17 cellular contexts compared by ENCODE assay signal in the genomic region with DNA sequence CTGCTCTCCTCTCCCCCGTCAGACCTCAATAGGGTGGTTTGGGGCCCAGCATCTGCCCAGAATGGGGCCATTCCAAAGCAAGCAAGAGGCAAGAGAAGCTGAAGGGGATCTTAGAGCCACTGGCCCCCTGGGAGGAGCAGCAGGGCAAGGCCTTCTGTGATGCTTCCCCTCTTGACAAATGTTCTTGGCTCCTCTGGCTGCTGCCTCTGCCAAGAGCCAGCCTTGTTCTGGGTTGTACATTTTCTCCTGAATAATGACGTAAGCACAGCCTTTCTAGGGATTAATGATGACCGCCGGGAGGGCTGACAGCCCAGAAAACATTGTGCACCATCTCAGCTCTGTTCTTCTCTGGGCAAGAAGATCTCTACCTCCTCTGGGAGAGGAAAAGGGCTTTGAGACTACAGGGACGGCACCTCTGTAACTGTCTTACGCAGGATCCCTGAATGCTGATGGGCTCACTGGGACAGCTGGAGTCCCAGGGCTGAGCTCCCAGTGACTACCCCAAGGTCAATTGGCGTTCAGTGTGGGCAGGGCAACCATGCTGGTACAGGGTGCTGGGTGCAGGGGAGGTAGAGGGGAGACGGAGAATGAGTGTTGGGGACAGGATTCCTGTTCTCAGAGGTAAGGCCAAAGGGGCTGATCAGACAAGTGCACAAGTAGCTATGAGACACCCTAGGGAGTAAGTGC.
DNase-seq lines count a peak whose midpoint lies in the region; TF ChIP-seq lines count a peak whose summit lies in the region.
"Had no signal": no experiment of that assay in that cellular context is flagged by ENCODE, and none has a peak within 500 bp of the region (broad histone marks: within the 10 kb centered on the region; RNA-seq: fewer than 3 reads in every experiment).

No MANE protein-coding gene starts in this region.

- H3K9ac ChIP-seq in parathyroid adenoma, result no peak overlapping the region

- peaks cover 6% of the 10 kb centered on the region for H3K4me1 Mint-ChIP-seq in brain
- no peaks in the 10 kb centered on the region for H3K4me1 Mint-ChIP-seq in activated T-helper 1 cell treated with anti-CD3 and anti-CD28 coated beads, Interleukin-12 subunit alpha, Interleukin-12 subunit beta, Interleukin-2, Interleukin-4 antibody, amounts not matched to agents 30 ng/mL and 10 ng/mL and 1 ng/mL, durations not matched to agents 14 hours and 24 hours and 36 hours (ENCODE audit: low read depth)
- H3K4me1 Mint-ChIP-seq in activated CD4-positive, alpha-beta T cell treated with anti-CD3 and anti-CD28 coated beads, Interleukin-2, amount 10 ng/mL, durations not matched to agents 24 days and 14 days, result no peaks in the 10 kb centered on the region
- H3K4me1 Mint-ChIP-seq: activated naive CD4-positive, alpha-beta T cell treated with anti-CD3 and anti-CD28 coated beads, Interleukin-2, amount 50 U/mL, for 24 hours had no signal

- H3K4me2 ChIP-seq in parathyroid adenoma (ENCODE audit: low read length), result no peak overlapping the region

- TF ChIP-seq CTCF in brain (conservative IDR thresholded peaks at IDR 0.05) (no peak), right atrium auricular region (IDR thresholded peaks at IDR 0.05) (no peak), parathyroid adenoma (IDR thresholded peaks at IDR 0.05) (no peak), brain microvascular endothelial cell (IDR thresholded peaks at IDR 0.05; ENCODE audit: low read depth, low read length, missing control alignments) (no peak)

- intact Hi-C loops in activated T-helper 1 cell treated with anti-CD3 and anti-CD28 coated beads, Interleukin-12 subunit alpha, Interleukin-12 subunit beta, Interleukin-2, Interleukin-4 antibody, amounts not matched to agents 30 ng/mL and 10 ng/mL and 1 ng/mL, durations not matched to agents 14 hours and 24 hours and 36 hours (cut with micrococcal nuclease), result no loop called here
- intact Hi-C loops in activated CD4-positive, alpha-beta T cell treated with anti-CD3 and anti-CD28 coated beads, Interleukin-2, amount 10 ng/mL, durations not matched to agents 24 days and 14 days (cut with micrococcal nuclease), result no loop called here

- H3K9me3 ChIP-seq in MG63, result 0 out of 2 replicates have a peak, but pooled peaks cover 3% of the 10 kb centered on the region
- no peaks in the 10 kb centered on the region for H3K9me3 ChIP-seq in right atrium auricular region
- no peaks in the 10 kb centered on the region for H3K9me3 ChIP-seq in parathyroid adenoma (ENCODE audit: control insufficient read depth, low read length)

- DNase-seq in MG63 (peak; percentile 83), right atrium auricular region (ENCODE audit: low spot score) (peak; percentile 66), SKM-1 (lab: John Stamatoyannopoulos, UW; ENCODE audit: unreplicated experiment) (no peak), brain microvascular endothelial cell (no peak)
- no peak for DNase-seq in activated T-helper 1 cell treated with anti-CD3 and anti-CD28 coated beads, Interleukin-12 subunit alpha, Interleukin-12 subunit beta, Interleukin-2, Interleukin-4 antibody, amounts not matched to agents 30 ng/mL and 10 ng/mL and 1 ng/mL, durations not matched to agents 14 hours and 24 hours and 36 hours (ENCODE audit: low spot score)
- no peak for DNase-seq in activated CD4-positive, alpha-beta T cell treated with anti-CD3 and anti-CD28 coated beads, Interleukin-2, amount 10 ng/mL, durations not matched to agents 24 days and 14 days
- DNase-seq: DND-41; effector CD8-positive, alpha-beta T cell; NCI-H1694 treated with DMSO at 0.1 percent for 48 hours; NCI-H345; NK-92 treated with Interleukin-12 subunit alpha and Interleukin-12 subunit beta, amount 100 ng/mL, for 24 hours; stimulated activated CD4-positive, alpha-beta T cell treated with anti-CD3 and anti-CD28 coated beads, Interleukin-4, amount 100 ng/mL, for 4 hours; SW 1271 had no signal

- H3K4me3 ChIP-seq in MG63 (no peak overlapping the region), right atrium auricular region (no peak overlapping the region), parathyroid adenoma (ENCODE audit: low read depth, low read length) (no peak overlapping the region), brain microvascular endothelial cell (ENCODE audit: low read depth, low read length) (no peak overlapping the region)

- peaks cover 16% of the 10 kb centered on the region for H3K27me3 Mint-ChIP-seq in brain
- peaks cover 3% of the 10 kb centered on the region for H3K27me3 Mint-ChIP-seq in activated T-helper 1 cell treated with anti-CD3 and anti-CD28 coated beads, Interleukin-12 subunit alpha, Interleukin-12 subunit beta, Interleukin-2, Interleukin-4 antibody, amounts not matched to agents 30 ng/mL and 10 ng/mL and 1 ng/mL, durations not matched to agents 14 hours and 24 hours and 36 hours (ENCODE audit: insufficient read depth)
- H3K27me3 Mint-ChIP-seq in activated CD4-positive, alpha-beta T cell treated with anti-CD3 and anti-CD28 coated beads, Interleukin-2, amount 10 ng/mL, durations not matched to agents 24 days and 14 days, result peaks cover 3% of the 10 kb centered on the region

- H3K36me3 Mint-ChIP-seq in brain, result no peaks in the 10 kb centered on the region
- H3K36me3 Mint-ChIP-seq in activated T-helper 1 cell treated with anti-CD3 and anti-CD28 coated beads, Interleukin-12 subunit alpha, Interleukin-12 subunit beta, Interleukin-2, Interleukin-4 antibody, amounts not matched to agents 30 ng/mL and 10 ng/mL and 1 ng/mL, durations not matched to agents 14 hours and 24 hours and 36 hours (ENCODE audit: low read depth), result no peaks in the 10 kb centered on the region
- no peaks in the 10 kb centered on the region for H3K36me3 Mint-ChIP-seq in activated CD4-positive, alpha-beta T cell treated with anti-CD3 and anti-CD28 coated beads, Interleukin-2, amount 10 ng/mL, durations not matched to agents 24 days and 14 days (ENCODE audit: low read depth)
- H3K36me3 Mint-ChIP-seq: activated naive CD4-positive, alpha-beta T cell treated with anti-CD3 and anti-CD28 coated beads, Interleukin-2, amount 50 U/mL, for 24 hours; mesothelial cell of epicardium had no signal

- H2AFZ ChIP-seq in parathyroid adenoma, result peak overlapping the region; percentile 17

- H3K79me2 ChIP-seq in parathyroid adenoma, result no peaks in the 10 kb centered on the region

- in situ Hi-C loops in brain microvascular endothelial cell (cut with HindIII; ENCODE audit: low pct_ligation_motif_present, low sequenced_read_pairs), result no loop called here

- H3K4me3 Mint-ChIP-seq in brain, result no peak overlapping the region
- no peak overlapping the region for H3K4me3 Mint-ChIP-seq in activated T-helper 1 cell treated with anti-CD3 and anti-CD28 coated beads, Interleukin-12 subunit alpha, Interleukin-12 subunit beta, Interleukin-2, Interleukin-4 antibody, amounts not matched to agents 30 ng/mL and 10 ng/mL and 1 ng/mL, durations not matched to agents 14 hours and 24 hours and 36 hours
- no peak overlapping the region for H3K4me3 Mint-ChIP-seq in activated CD4-positive, alpha-beta T cell treated with anti-CD3 and anti-CD28 coated beads, Interleukin-2, amount 10 ng/mL, durations not matched to agents 24 days and 14 days
- H3K4me3 Mint-ChIP-seq: activated naive CD4-positive, alpha-beta T cell treated with anti-CD3 and anti-CD28 coated beads, Interleukin-2, amount 50 U/mL, for 24 hours; mesothelial cell of epicardium had no signal

- H3K36me3 ChIP-seq in MG63 (no peaks in the 10 kb centered on the region), right atrium auricular region (no peaks in the 10 kb centered on the region), parathyroid adenoma (ENCODE audit: control insufficient read depth, insufficient read depth, low read length) (no peaks in the 10 kb centered on the region), brain microvascular endothelial cell (replicated peaks) (no peaks in the 10 kb centered on the region)

- H3K27me3 ChIP-seq in MG63 (no peaks in the 10 kb centered on the region), right atrium auricular region (no peaks in the 10 kb centered on the region), parathyroid adenoma (ENCODE audit: control insufficient read depth, insufficient read depth, low read length) (no peaks in the 10 kb centered on the region), brain microvascular endothelial cell (replicated peaks) (no peaks in the 10 kb centered on the region)

- H3K27ac Mint-ChIP-seq in brain, result peak overlapping the region in 3 of 5 experiments; percentile 16 to 83 (median 27)
- no peak overlapping the region for H3K27ac Mint-ChIP-seq in activated T-helper 1 cell treated with anti-CD3 and anti-CD28 coated beads, Interleukin-12 subunit alpha, Interleukin-12 subunit beta, Interleukin-2, Interleukin-4 antibody, amounts not matched to agents 30 ng/mL and 10 ng/mL and 1 ng/mL, durations not matched to agents 14 hours and 24 hours and 36 hours
- no peak overlapping the region for H3K27ac Mint-ChIP-seq in activated CD4-positive, alpha-beta T cell treated with anti-CD3 and anti-CD28 coated beads, Interleukin-2, amount 10 ng/mL, durations not matched to agents 24 days and 14 days
- H3K27ac Mint-ChIP-seq: activated naive CD4-positive, alpha-beta T cell treated with anti-CD3 and anti-CD28 coated beads, Interleukin-2, amount 50 U/mL, for 24 hours; mesothelial cell of epicardium had no signal

- H3K27ac ChIP-seq in right atrium auricular region (peak overlapping the region in 1 of 2 donors; percentile 21), parathyroid adenoma (no peak overlapping the region), brain microvascular endothelial cell (no peak overlapping the region)

- H3K4me1 ChIP-seq in right atrium auricular region (peaks cover 0 to 13% of the 10 kb centered on the region in 2 donors), parathyroid adenoma (peaks cover 47% of the 10 kb centered on the region)

- H3K9me3 Mint-ChIP-seq in brain, result no peaks in the 10 kb centered on the region
- no peaks in the 10 kb centered on the region for H3K9me3 Mint-ChIP-seq in activated T-helper 1 cell treated with anti-CD3 and anti-CD28 coated beads, Interleukin-12 subunit alpha, Interleukin-12 subunit beta, Interleukin-2, Interleukin-4 antibody, amounts not matched to agents 30 ng/mL and 10 ng/mL and 1 ng/mL, durations not matched to agents 14 hours and 24 hours and 36 hours
- no peaks in the 10 kb centered on the region for H3K9me3 Mint-ChIP-seq in activated CD4-positive, alpha-beta T cell treated with anti-CD3 and anti-CD28 coated beads, Interleukin-2, amount 10 ng/mL, durations not matched to agents 24 days and 14 days
- H3K9me3 Mint-ChIP-seq: activated naive CD4-positive, alpha-beta T cell treated with anti-CD3 and anti-CD28 coated beads, Interleukin-2, amount 50 U/mL, for 24 hours; mesothelial cell of epicardium had no signal

Comparison
In these comparisons a context has a peak if more than half of its experiments do, and no peak if none do; other contexts are left out.
1. DNase-seq: peak in MG63 (single experiment) and right atrium auricular region (single experiment); none in SKM-1 (single experiment), brain microvascular endothelial cell (single experiment), activated T-helper 1 cell treated with anti-CD3 and anti-CD28 coated beads, Interleukin-12 subunit alpha, Interleukin-12 subunit beta, Interleukin-2, Interleukin-4 antibody, amounts not matched to agents 30 ng/mL and 10 ng/mL and 1 ng/mL, durations not matched to agents 14 hours and 24 hours and 36 hours (single experiment) and activated CD4-positive, alpha-beta T cell treated with anti-CD3 and anti-CD28 coated beads, Interleukin-2, amount 10 ng/mL, durations not matched to agents 24 days and 14 days (single experiment).
2. H3K27ac Mint-ChIP-seq: peak in brain (3 of 5); none in activated T-helper 1 cell treated with anti-CD3 and anti-CD28 coated beads, Interleukin-12 subunit alpha, Interleukin-12 subunit beta, Interleukin-2, Interleukin-4 antibody, amounts not matched to agents 30 ng/mL and 10 ng/mL and 1 ng/mL, durations not matched to agents 14 hours and 24 hours and 36 hours (single experiment) and activated CD4-positive, alpha-beta T cell treated with anti-CD3 and anti-CD28 coated beads, Interleukin-2, amount 10 ng/mL, durations not matched to agents 24 days and 14 days (single experiment).